21 cellular contexts compared by ENCODE assay signal in the genomic region with DNA sequence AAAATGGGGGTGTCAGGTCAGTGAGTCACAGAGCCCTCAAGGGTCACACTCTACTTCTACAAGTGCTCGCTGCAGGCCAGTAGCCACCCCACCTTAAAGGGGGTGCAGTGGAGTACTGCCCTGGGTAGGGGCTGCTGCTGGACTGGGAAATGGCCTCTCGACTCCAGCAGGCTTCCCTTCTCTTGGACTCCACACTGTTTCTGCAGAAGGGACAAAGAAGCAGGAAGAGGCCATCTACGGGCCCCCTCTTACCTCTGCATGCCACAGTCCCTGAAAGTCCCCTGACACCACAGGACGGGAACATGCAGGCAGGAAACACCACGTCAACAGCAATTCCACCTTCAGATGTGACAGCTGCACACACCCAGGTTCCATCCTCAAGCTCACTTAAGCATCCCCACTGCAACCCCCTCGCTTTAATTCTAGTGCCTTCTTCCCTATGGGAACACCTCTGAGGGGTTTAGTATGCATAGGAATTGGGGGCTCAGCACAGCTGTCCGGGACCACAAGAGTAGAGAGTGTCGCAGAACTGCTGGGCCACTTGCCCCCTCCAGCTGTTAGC. TPM values are rescaled to one million over a fixed set of nuclear protein-coding genes. Genes with fewer than 3 reads are reported as not detected.
DNase-seq lines count a peak whose midpoint lies in the region; ATAC-seq and TF ChIP-seq lines count a peak whose summit lies in the region.
"Had no signal": no experiment of that assay in that cellular context is flagged by ENCODE, and none has a peak within 500 bp of the region (broad histone marks: within the 10 kb centered on the region; RNA-seq: fewer than 3 reads in every experiment).

No MANE protein-coding gene starts in this region.

- H3K4me1 ChIP-seq in DND-41 (ENCODE audit: insufficient read depth, low read length) (no peaks in the 10 kb centered on the region), sigmoid colon (no peaks in the 10 kb centered on the region), left lung (no peaks in the 10 kb centered on the region)
- H3K4me1 ChIP-seq: BLaER1 had no signal

- H3K4me1 Mint-ChIP-seq in activated CD8-positive, alpha-beta T cell treated with anti-CD3 and anti-CD28 coated beads, Interleukin-2, amount 10 ng/mL, durations not matched to agents 7 days and 5 days (ENCODE audit: low read depth) = no peaks in the 10 kb centered on the region
- H3K4me1 Mint-ChIP-seq in activated CD8-positive, alpha-beta T cell treated with anti-CD3 and anti-CD28 coated beads for 36 hours (ENCODE audit: low read depth) = peaks cover 2% of the 10 kb centered on the region

- WGBS in lower leg skin, 2 donors = 88 to 95% methylated on average over 8 of the region's 8 CpGs
- 84 to 88% methylated on average over 8 of the region's 8 CpGs for WGBS in sigmoid colon, 2 donors

- H3K27ac ChIP-seq in DND-41 (ENCODE audit: low read length) (no peak overlapping the region), sigmoid colon (no peak overlapping the region), left lung (no peak overlapping the region)
- H3K27ac ChIP-seq: BLaER1, HL-60, KMS-11 had no signal

- H4K20me1 ChIP-seq in DND-41 (ENCODE audit: insufficient read depth, low read length) = no peaks in the 10 kb centered on the region
- H4K20me1 ChIP-seq: BLaER1 had no signal

- peaks cover 2% of the 10 kb centered on the region for H3K27me3 Mint-ChIP-seq in activated CD8-positive, alpha-beta T cell treated with anti-CD3 and anti-CD28 coated beads, Interleukin-2, amount 10 ng/mL, durations not matched to agents 7 days and 5 days (ENCODE audit: low read depth)
- no peaks in the 10 kb centered on the region for H3K27me3 Mint-ChIP-seq in activated CD8-positive, alpha-beta T cell treated with anti-CD3 and anti-CD28 coated beads for 36 hours

- H3K79me2 ChIP-seq in DND-41 (ENCODE audit: insufficient read depth, low read length) = no peaks in the 10 kb centered on the region

- peaks cover 9% of the 10 kb centered on the region for H3K9me3 ChIP-seq in DND-41 (ENCODE audit: insufficient read depth, low read length, severe bottlenecking)
- H3K9me3 ChIP-seq in sigmoid colon = peaks cover 0 to 10% (median 0%) of the 10 kb centered on the region in 4 donors
- peaks cover 0 to 10% of the 10 kb centered on the region in 2 donors for H3K9me3 ChIP-seq in left lung

- H2AFZ ChIP-seq in DND-41 (ENCODE audit: low read depth, low read length) = no peak overlapping the region

- DNase-seq in activated CD8-positive, alpha-beta T cell treated with anti-CD3 and anti-CD28 coated beads, Interleukin-2, amount 10 ng/mL, durations not matched to agents 7 days and 5 days = peak; percentile 7
- no peak for DNase-seq in activated CD8-positive, alpha-beta T cell treated with anti-CD3 and anti-CD28 coated beads for 36 hours
- peak; percentile 2 for DNase-seq in DND-41
- peak; percentile 6 to 70 for DNase-seq in lower leg skin (ENCODE audit: low spot score in 2 of 2)
- DNase-seq in sigmoid colon = peak; percentile 40
- no peak for DNase-seq in left lung
- DNase-seq in NOMO-1 treated with DMSO at 0.1 percent for 48 hours (lab: John Stamatoyannopoulos, UW; ENCODE audit: unreplicated experiment) = no peak
- DNase-seq: CD4-positive, CD25-positive, alpha-beta regulatory T cell; DMS153; MM.1S; NCI-H2029; NCI-H446 treated with DMSO at 0.1 percent for 48 hours; NCI-H526; NCI-H82; RPMI8226; SHP77 had no signal

- TF ChIP-seq POLR2A in lower leg skin (IDR thresholded peaks at IDR 0.05) (no peak), sigmoid colon (IDR thresholded peaks at IDR 0.05) (no peak)

- no peak overlapping the region for H3K9ac ChIP-seq in DND-41 (ENCODE audit: low read depth, low read length)
- H3K9ac ChIP-seq: BLaER1, KMS-11 had no signal

- TF ChIP-seq EP300 in sigmoid colon (IDR thresholded peaks at IDR 0.05) = no peak

- H3K9me3 Mint-ChIP-seq in activated CD8-positive, alpha-beta T cell treated with anti-CD3 and anti-CD28 coated beads, Interleukin-2, amount 10 ng/mL, durations not matched to agents 7 days and 5 days (ENCODE audit: insufficient read depth) = peaks cover 10% of the 10 kb centered on the region
- peaks cover 16% of the 10 kb centered on the region for H3K9me3 Mint-ChIP-seq in activated CD8-positive, alpha-beta T cell treated with anti-CD3 and anti-CD28 coated beads for 36 hours

- no peaks in the 10 kb centered on the region for H3K27me3 ChIP-seq in DND-41 (ENCODE audit: insufficient read depth, low read length, poor library complexity)
- H3K27me3 ChIP-seq in sigmoid colon = no peaks in the 10 kb centered on the region
- H3K27me3 ChIP-seq in left lung = no peaks in the 10 kb centered on the region
- H3K27me3 ChIP-seq: BLaER1 had no signal

- no peak for ATAC-seq in activated CD8-positive, alpha-beta T cell treated with anti-CD3 and anti-CD28 coated beads, Interleukin-2, amount 10 ng/mL, durations not matched to agents 7 days and 5 days
- no peak for ATAC-seq in activated CD8-positive, alpha-beta T cell treated with anti-CD3 and anti-CD28 coated beads for 36 hours
- ATAC-seq in DND-41 (ENCODE audit: insufficient read depth, low read depth) = no peak
- no peak for ATAC-seq in left lung
- ATAC-seq: HCT116 had no signal

- POLR2A ChIA-PET in activated CD8-positive, alpha-beta T cell treated with anti-CD3 and anti-CD28 coated beads, Interleukin-2, amount 10 ng/mL, durations not matched to agents 7 days and 5 days (lab: Charles Lee) = no interaction called here
- POLR2A ChIA-PET in activated CD8-positive, alpha-beta T cell treated with anti-CD3 and anti-CD28 coated beads for 36 hours (lab: Charles Lee) = no interaction called here

- peaks cover 6% of the 10 kb centered on the region for H3K36me3 Mint-ChIP-seq in activated CD8-positive, alpha-beta T cell treated with anti-CD3 and anti-CD28 coated beads, Interleukin-2, amount 10 ng/mL, durations not matched to agents 7 days and 5 days (ENCODE audit: low read depth)
- peaks cover 3% of the 10 kb centered on the region for H3K36me3 Mint-ChIP-seq in activated CD8-positive, alpha-beta T cell treated with anti-CD3 and anti-CD28 coated beads for 36 hours (ENCODE audit: low read depth)
- H3K36me3 Mint-ChIP-seq: CD4-positive, CD25-positive, alpha-beta regulatory T cell had no signal

- intact Hi-C loops in activated CD8-positive, alpha-beta T cell treated with anti-CD3 and anti-CD28 coated beads for 36 hours (cut with micrococcal nuclease) = no loop called here
- intact Hi-C loops in lower leg skin (cut with DNase I; ENCODE audit: low total_unique reads) = no loop called here
- intact Hi-C loops in sigmoid colon (cut with DNase I) = no loop called here
- intact Hi-C loops in left lung (cut with DNase I) = no loop called here

- H3K4me2 ChIP-seq in DND-41 (ENCODE audit: insufficient read depth, low read length) = no peak overlapping the region
- H3K4me2 ChIP-seq: BLaER1, KMS-11 had no signal

- no peaks in the 10 kb centered on the region for H3K36me3 ChIP-seq in DND-41 (ENCODE audit: insufficient read depth, low read length)
- H3K36me3 ChIP-seq in sigmoid colon = no peaks in the 10 kb centered on the region
- no peaks in the 10 kb centered on the region for H3K36me3 ChIP-seq in left lung
- H3K36me3 ChIP-seq: BLaER1 had no signal

- H3K4me3 ChIP-seq in DND-41 (ENCODE audit: low read depth in 1 of 2, low read length in 2 of 2) (no peak overlapping the region), lower leg skin (ENCODE audit: low read depth, poor library complexity, severe bottlenecking) (no peak overlapping the region), sigmoid colon (no peak overlapping the region), left lung (no peak overlapping the region)
- H3K4me3 ChIP-seq: BLaER1 had no signal

- no peak overlapping the region for H3K27ac Mint-ChIP-seq in activated CD8-positive, alpha-beta T cell treated with anti-CD3 and anti-CD28 coated beads, Interleukin-2, amount 10 ng/mL, durations not matched to agents 7 days and 5 days
- H3K27ac Mint-ChIP-seq in activated CD8-positive, alpha-beta T cell treated with anti-CD3 and anti-CD28 coated beads for 36 hours = no peak overlapping the region
- H3K27ac Mint-ChIP-seq: IgD-negative memory B cell had no signal

- TF ChIP-seq CTCF in activated CD8-positive, alpha-beta T cell treated with anti-CD3 and anti-CD28 coated beads for 36 hours (IDR thresholded peaks at IDR 0.05) = no peak
- TF ChIP-seq CTCF in DND-41 (IDR thresholded peaks at IDR 0.05; ENCODE audit: borderline replicate concordance, extremely low read depth, low read length, poor library complexity, severe bottlenecking) = no peak
- TF ChIP-seq CTCF in lower leg skin (IDR thresholded peaks at IDR 0.05) = no peak
- no peak for TF ChIP-seq CTCF in sigmoid colon (IDR thresholded peaks at IDR 0.05)
- TF ChIP-seq CTCF in left lung (IDR thresholded peaks at IDR 0.05) = no peak

- no peak overlapping the region for H3K4me3 Mint-ChIP-seq in activated CD8-positive, alpha-beta T cell treated with anti-CD3 and anti-CD28 coated beads, Interleukin-2, amount 10 ng/mL, durations not matched to agents 7 days and 5 days
- H3K4me3 Mint-ChIP-seq in activated CD8-positive, alpha-beta T cell treated with anti-CD3 and anti-CD28 coated beads for 36 hours = no peak overlapping the region
- H3K4me3 Mint-ChIP-seq: IgD-negative memory B cell had no signal

- CTCF ChIA-PET in activated CD8-positive, alpha-beta T cell treated with anti-CD3 and anti-CD28 coated beads, Interleukin-2, amount 10 ng/mL, durations not matched to agents 7 days and 5 days (lab: Charles Lee) = no interaction called here
- CTCF ChIA-PET in activated CD8-positive, alpha-beta T cell treated with anti-CD3 and anti-CD28 coated beads for 36 hours (lab: Charles Lee) = interaction anchor here (1.5 kb wide), 1 partner anchor 169 kb away, joined by 3 read pairs; no protein-coding TSS in a partner anchor

RNA-seq across cellular contexts. Expression of a gene that starts 22.3 kb away (rescaled TPM):
- 1 to 10 TPM; 3.4 to 3.5 TPM for total RNA-seq in activated CD8-positive, alpha-beta T cell treated with anti-CD3 and anti-CD28 coated beads, Interleukin-2, amount 10 ng/mL, durations not matched to agents 7 days and 5 days
- total RNA-seq in activated CD8-positive, alpha-beta T cell treated with anti-CD3 and anti-CD28 coated beads for 36 hours = 1 to 10 TPM; 1.4 to 1.8 TPM
- total RNA-seq in lower leg skin = 10 to 100 TPM in 3 of 4 donors, 1 to 10 TPM in 1; 9.0 to 18.4 (median 17.1) TPM
- 10 to 100 TPM in 3 of 4 donors, 1 to 10 TPM in 1; 8.3 to 37.1 (median 17.0) TPM for total RNA-seq in sigmoid colon
- 1 to 10 TPM in 2 of 3 donors, under 1 TPM in 1; 0.69 to 6.3 (median 3.0) TPM for polyA plus RNA-seq in sigmoid colon
- 10 to 100 TPM; 36.4 to 48.2 TPM for total RNA-seq in left lung

Comparison
In these comparisons a context has a peak if more than half of its experiments do, and no peak if none do; other contexts are left out.
1. DNase-seq: peak in activated CD8-positive, alpha-beta T cell treated with anti-CD3 and anti-CD28 coated beads, Interleukin-2, amount 10 ng/mL, durations not matched to agents 7 days and 5 days (single experiment), DND-41 (single experiment), lower leg skin (2 of 2) and sigmoid colon (single experiment); none in activated CD8-positive, alpha-beta T cell treated with anti-CD3 and anti-CD28 coated beads for 36 hours (single experiment), left lung (0 of 2) and NOMO-1 treated with DMSO at 0.1 percent for 48 hours (single experiment).